Comparison of ENCODE assay signal across 8 cellular contexts in the genomic region with DNA sequence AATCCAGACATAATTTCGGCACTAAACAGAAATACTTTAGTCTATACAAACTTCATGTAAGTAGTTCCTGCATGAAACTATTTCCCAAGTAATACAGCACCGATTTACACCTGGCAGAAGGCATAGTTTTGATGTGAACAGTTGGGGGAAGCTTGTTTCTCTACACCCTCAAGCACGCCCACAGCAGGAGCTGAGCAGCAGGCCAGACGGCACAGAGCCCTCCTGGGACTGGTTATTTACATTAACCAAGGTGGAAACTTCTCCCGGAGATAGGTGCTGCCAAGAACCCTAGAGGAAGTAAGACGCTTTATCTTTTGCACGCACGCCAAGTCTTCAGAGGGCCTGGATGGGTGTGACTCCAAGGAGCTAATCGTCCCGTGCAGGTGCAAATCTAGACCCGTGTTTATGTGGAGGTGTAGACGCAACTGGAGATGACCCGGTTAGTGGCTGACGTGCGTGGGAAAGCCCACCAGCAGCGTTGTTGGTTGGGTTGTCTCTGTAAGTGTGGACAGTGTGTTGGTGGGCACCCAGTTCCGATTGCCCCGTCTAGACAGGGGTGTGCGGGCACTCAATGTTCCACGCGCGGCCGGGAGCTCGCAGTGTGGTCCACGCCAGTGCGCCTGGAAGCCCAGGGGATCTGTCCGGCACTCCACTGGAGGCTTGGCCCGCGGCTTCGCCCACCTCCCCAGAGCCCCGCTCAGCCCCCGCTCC. TPM values are rescaled to one million over a fixed set of nuclear protein-coding genes. Genes with fewer than 3 reads are reported as not detected.
DNase-seq lines count a peak whose midpoint lies in the region; ATAC-seq and TF ChIP-seq lines count a peak whose summit lies in the region.

No MANE protein-coding gene starts in this region.

- peak; percentile 41 for DNase-seq in NCI-H2227 (lab: John Stamatoyannopoulos, UW; ENCODE audit: unreplicated experiment)
- DNase-seq in NCI-H2227 treated with DMSO at 0.1 percent for 48 hours (lab: John Stamatoyannopoulos, UW): no peak
- peak; percentile 86 for DNase-seq in NCI-H226
- peak; percentile 15 to 35 for DNase-seq in activated CD4-positive, alpha-beta T cell treated with anti-CD3 and anti-CD28 coated beads, Interleukin-2, amount 50 U/mL, for 24 hours (ENCODE audit: low read depth in 1 of 2, low spot score in 1 of 2)
- DNase-seq in lung (ENCODE audit: low spot score): peak; percentile 84
- DNase-seq in stimulated activated CD8-positive, alpha-beta memory T cell treated with anti-CD3 and anti-CD28 coated beads, Interleukin-12 subunit alpha, Interleukin-12 subunit beta, amount 100 ng/mL, for 4 hours (ENCODE audit: low read depth): peak; percentile 38

- H3K36me3 Mint-ChIP-seq in dendritic cell treated with granulocyte-macrophage colony-stimulating factor and Interleukin-4, amounts not matched to agents 40 ng/mL and 50 ng/mL, for 4 days (ENCODE audit: low read depth): peaks cover 11% of the 10 kb centered on the region

- intact Hi-C loops in dendritic cell treated with granulocyte-macrophage colony-stimulating factor and Interleukin-4, amounts not matched to agents 40 ng/mL and 50 ng/mL, for 4 days (cut with micrococcal nuclease): loop anchor here (2.0 kb wide), 1 partner anchor 55 kb away; the partner anchor contains the start of gene POLR3B

- H3K4me1 Mint-ChIP-seq in dendritic cell treated with granulocyte-macrophage colony-stimulating factor and Interleukin-4, amounts not matched to agents 40 ng/mL and 50 ng/mL, for 4 days (ENCODE audit: low read depth): peaks cover 42% of the 10 kb centered on the region

- no peaks in the 10 kb centered on the region for H3K27me3 Mint-ChIP-seq in dendritic cell treated with granulocyte-macrophage colony-stimulating factor and Interleukin-4, amounts not matched to agents 40 ng/mL and 50 ng/mL, for 4 days

- H3K9me3 ChIP-seq in lung (ENCODE audit: control insufficient read depth in 2 of 2, insufficient read depth in 1 of 2, low read length in 1 of 2): no peaks in the 10 kb centered on the region

- H3K4me1 ChIP-seq in lung (ENCODE audit: control insufficient read depth in 2 of 2, insufficient read depth in 2 of 2, low read length in 2 of 2): peaks cover 5 to 19% of the 10 kb centered on the region in 2 donors

- peak overlapping the region; percentile 99 for H3K27ac Mint-ChIP-seq in dendritic cell treated with granulocyte-macrophage colony-stimulating factor and Interleukin-4, amounts not matched to agents 40 ng/mL and 50 ng/mL, for 4 days

- H3K4me3 ChIP-seq in lung: peak overlapping the region; percentile 53

- peak overlapping the region; percentile 68 to 97 for H3K27ac ChIP-seq in lung (ENCODE audit: low read depth in 1 of 2, low read length in 1 of 2)

- H3K4me3 Mint-ChIP-seq in dendritic cell treated with granulocyte-macrophage colony-stimulating factor and Interleukin-4, amounts not matched to agents 40 ng/mL and 50 ng/mL, for 4 days: peak overlapping the region; percentile 76

- no peak for TF ChIP-seq CTCF in lung (IDR thresholded peaks at IDR 0.05; ENCODE audit: control extremely low read depth, extremely low read depth)

- ATAC-seq in HG03025 (IDR thresholded peaks at IDR 0.05; ENCODE audit: low FRiP score, unreplicated experiment) (peak; percentile 51), lung (ENCODE audit: insufficient read depth, low FRiP score) (peak; percentile 14)

- H3K9me3 Mint-ChIP-seq in dendritic cell treated with granulocyte-macrophage colony-stimulating factor and Interleukin-4, amounts not matched to agents 40 ng/mL and 50 ng/mL, for 4 days: no peaks in the 10 kb centered on the region

- no peaks in the 10 kb centered on the region for H3K36me3 ChIP-seq in lung (ENCODE audit: control insufficient read depth in 2 of 2, insufficient read depth in 2 of 2, low read length in 2 of 2)

- WGBS in lung, 2 donors: 1 to 2% methylated on average over 28 to 32 of the region's 32 CpGs

- H3K27me3 ChIP-seq in lung (ENCODE audit: control insufficient read depth, insufficient read depth): no peaks in the 10 kb centered on the region

RNA-seq across cellular contexts. Expression of gene TCP11L2, which starts 0.8 kb away (rescaled TPM):
- 10 to 100 TPM; 42.5 to 78.5 TPM for total RNA-seq in lung
- 1 to 10 TPM; 4.9 to 7.1 TPM for polyA plus RNA-seq in lung

RNA-seq across cellular contexts. Expression of gene CKAP4, which starts 53.9 kb away (rescaled TPM):
- total RNA-seq in lung: 10 to 100 TPM; 48.3 to 82.6 TPM
- polyA plus RNA-seq in lung: 10 to 100 TPM; 15.3 to 82.1 TPM

RNA-seq across cellular contexts. Expression of gene POLR3B, which starts 55.8 kb away (rescaled TPM):
- 10 to 100 TPM; 11.4 to 13.5 TPM for total RNA-seq in lung
- polyA plus RNA-seq in lung: 1 to 10 TPM; 3.6 to 6.6 TPM
